ENCODE assay signal across 1 cellular context in the genomic region with DNA sequence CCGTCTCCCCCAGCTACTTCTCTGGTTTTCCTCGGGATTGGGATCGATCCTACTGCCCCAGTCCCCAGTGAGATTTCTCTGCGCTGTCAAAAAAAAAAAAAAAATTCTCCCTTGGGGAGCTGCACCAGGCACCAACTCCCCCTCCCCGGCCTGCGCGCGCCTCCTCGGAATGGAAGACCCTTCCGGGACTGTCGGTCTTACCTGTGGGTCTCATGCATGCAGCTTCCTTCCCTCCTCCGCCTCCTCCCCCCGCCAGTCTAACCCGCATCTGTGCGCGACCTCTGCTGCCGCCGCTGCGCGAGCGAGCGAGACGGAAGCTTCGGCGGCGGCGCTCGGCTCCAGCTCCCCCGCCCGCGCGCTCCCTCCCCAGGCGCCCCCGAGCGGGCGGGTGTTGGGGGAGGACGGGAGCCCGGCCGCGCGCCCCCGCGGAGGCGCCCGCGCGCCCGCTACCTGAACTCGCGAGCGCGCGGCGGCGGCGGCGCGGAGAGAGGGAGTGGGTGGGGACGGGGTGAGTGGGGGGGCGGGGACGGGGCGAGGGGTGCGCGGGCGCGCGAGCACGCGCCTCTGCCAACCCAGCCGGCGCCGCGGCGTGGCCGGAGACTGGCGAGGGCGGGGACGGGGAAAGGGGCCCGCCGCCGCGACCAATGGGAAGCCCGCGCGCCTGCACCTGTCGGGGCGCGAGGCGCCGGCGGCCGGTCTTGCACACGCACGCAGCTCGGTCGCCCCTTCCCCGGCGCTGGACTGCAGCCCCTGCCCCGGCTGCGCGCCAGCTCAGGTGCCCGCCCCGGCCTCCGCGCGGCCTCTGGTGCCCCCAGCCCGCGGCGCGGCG.
TF ChIP-seq lines count a peak whose summit lies in the region.

A gene with protein sequence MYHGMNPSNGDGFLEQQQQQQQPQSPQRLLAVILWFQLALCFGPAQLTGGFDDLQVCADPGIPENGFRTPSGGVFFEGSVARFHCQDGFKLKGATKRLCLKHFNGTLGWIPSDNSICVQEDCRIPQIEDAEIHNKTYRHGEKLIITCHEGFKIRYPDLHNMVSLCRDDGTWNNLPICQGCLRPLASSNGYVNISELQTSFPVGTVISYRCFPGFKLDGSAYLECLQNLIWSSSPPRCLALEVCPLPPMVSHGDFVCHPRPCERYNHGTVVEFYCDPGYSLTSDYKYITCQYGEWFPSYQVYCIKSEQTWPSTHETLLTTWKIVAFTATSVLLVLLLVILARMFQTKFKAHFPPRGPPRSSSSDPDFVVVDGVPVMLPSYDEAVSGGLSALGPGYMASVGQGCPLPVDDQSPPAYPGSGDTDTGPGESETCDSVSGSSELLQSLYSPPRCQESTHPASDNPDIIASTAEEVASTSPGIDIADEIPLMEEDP (minus strand): TSS at position 321 of the 829 bp plus-strand sequence. CDS start 751 bp downstream, outside the sequence.

TF ChIP-seq in K562, 482 proteins besides CTCF, POLR2A, EP300 and RAD21 (continued from another document):
- TF ChIP-seq, protein P1, sequence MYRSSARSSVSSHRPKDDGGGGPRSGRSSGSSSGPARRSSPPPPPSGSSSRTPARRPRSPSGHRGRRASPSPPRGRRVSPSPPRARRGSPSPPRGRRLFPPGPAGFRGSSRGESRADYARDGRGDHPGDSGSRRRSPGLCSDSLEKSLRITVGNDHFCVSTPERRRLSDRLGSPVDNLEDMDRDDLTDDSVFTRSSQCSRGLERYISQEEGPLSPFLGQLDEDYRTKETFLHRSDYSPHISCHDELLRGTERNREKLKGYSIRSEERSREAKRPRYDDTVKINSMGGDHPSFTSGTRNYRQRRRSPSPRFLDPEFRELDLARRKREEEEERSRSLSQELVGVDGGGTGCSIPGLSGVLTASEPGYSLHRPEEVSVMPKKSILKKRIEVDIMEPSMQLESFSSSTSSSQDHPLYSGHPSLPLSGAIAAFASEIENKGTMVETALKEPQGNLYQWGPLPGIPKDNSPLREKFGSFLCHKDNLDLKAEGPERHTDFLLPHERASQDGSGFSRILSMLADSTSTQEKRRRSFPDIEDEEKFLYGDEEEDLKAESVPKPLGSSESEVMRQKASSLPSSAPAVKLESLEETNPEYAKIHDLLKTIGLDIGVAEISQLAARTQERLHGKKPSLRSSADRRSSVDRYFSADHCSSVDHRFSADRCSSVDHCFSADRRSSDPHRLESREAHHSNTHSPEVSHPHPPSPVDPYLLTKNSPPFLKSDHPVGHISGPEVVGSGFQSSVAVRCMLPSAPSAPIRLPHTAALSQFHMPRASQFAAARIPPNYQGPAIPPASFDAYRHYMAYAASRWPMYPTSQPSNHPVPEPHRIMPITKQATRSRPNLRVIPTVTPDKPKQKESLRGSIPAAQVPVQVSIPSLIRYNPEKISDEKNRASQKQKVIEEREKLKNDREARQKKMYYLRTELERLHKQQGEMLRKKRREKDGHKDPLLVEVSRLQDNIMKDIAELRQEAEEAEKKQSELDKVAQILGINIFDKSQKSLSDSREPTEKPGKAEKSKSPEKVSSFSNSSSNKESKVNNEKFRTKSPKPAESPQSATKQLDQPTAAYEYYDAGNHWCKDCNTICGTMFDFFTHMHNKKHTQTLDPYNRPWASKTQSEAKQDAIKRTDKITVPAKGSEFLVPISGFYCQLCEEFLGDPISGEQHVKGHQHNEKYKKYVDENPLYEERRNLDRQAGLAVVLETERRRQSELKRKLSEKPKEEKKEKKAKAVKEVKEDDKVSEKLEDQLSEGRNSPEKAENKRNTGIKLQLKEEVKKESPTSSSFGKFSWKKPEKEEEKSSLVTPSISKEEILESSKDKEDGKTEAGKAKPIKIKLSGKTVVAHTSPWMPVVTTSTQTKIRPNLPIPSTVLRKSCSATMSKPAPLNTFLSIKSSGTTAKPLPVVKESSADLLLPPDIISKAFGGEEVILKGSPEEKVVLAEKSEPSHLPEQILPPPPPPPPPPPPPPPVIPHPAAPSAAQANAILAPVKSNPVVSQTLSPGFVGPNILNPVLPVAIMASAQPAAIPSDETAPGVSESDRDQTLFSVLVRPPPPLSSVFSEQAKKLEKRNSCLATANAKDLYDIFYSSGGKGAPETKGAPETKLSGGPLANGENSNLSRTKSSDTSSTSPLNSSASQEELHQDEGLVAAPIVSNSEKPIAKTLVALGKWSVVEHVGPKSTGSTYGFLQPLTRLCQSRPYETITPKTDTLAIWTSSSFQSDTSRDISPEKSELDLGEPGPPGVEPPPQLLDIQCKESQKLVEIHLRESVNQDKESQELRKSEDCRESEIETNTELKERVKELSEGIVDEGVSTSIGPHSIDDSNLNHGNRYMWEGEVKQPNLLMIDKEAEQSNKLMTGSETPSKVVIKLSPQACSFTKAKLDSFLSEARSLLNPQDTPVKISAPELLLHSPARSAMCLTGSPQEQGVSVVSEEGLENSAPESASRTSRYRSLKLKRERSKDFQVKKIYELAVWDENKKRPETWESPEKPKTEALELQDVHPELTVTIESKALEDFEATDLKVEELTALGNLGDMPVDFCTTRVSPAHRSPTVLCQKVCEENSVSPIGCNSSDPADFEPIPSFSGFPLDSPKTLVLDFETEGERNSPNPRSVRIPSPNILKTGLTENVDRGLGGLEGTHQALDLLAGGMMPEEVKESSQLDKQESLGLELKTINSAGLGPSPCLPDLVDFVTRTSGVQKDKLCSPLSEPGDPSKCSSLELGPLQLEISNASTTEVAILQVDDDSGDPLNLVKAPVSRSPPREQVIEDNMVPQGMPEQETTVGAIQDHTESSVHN (IDR thresholded peaks at IDR 0.05; ENCODE audit: borderline replicate concordance in 1 of 2, low read depth in 1 of 2): no peak
- TF ChIP-seq, protein P2, sequence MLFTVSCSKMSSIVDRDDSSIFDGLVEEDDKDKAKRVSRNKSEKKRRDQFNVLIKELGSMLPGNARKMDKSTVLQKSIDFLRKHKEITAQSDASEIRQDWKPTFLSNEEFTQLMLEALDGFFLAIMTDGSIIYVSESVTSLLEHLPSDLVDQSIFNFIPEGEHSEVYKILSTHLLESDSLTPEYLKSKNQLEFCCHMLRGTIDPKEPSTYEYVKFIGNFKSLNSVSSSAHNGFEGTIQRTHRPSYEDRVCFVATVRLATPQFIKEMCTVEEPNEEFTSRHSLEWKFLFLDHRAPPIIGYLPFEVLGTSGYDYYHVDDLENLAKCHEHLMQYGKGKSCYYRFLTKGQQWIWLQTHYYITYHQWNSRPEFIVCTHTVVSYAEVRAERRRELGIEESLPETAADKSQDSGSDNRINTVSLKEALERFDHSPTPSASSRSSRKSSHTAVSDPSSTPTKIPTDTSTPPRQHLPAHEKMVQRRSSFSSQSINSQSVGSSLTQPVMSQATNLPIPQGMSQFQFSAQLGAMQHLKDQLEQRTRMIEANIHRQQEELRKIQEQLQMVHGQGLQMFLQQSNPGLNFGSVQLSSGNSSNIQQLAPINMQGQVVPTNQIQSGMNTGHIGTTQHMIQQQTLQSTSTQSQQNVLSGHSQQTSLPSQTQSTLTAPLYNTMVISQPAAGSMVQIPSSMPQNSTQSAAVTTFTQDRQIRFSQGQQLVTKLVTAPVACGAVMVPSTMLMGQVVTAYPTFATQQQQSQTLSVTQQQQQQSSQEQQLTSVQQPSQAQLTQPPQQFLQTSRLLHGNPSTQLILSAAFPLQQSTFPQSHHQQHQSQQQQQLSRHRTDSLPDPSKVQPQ (CRISPR knock-in tag; IDR thresholded peaks at IDR 0.05; ENCODE audit: borderline replicate concordance): no peak
- TF ChIP-seq E2F3 (CRISPR knock-in tag; IDR thresholded peaks at IDR 0.05) (no peak), ZNF57 (CRISPR knock-in tag; IDR thresholded peaks at IDR 0.05) (no peak), FOXK2 (conservative IDR thresholded peaks at IDR 0.05 in 1 of 2, IDR thresholded peaks at IDR 0.05 in 1 of 2; ENCODE audit: low read depth in 2 of 2) (no peak), SNRNP70 (optimal IDR thresholded peaks at IDR 0.05; ENCODE audit: low read depth, low read length) (no peak), HNRNPH1 (optimal IDR thresholded peaks at IDR 0.05; ENCODE audit: low read depth, low read length) (no peak), ZNF140 (CRISPR knock-in tag; IDR thresholded peaks at IDR 0.05) (no peak), GTF2E2 (tag; IDR thresholded peaks at IDR 0.05) (no peak), CREB1 (IDR thresholded peaks at IDR 0.05) (0 out of 2 replicates have a peak, but pooled peaks have one; percentile 20), CREB1 (CRISPR knock-in tag; IDR thresholded peaks at IDR 0.05) (no peak), DIDO1 (tag; IDR thresholded peaks at IDR 0.05; ENCODE audit: low read depth) (no peak), CXXC5 (CRISPR knock-in tag; IDR thresholded peaks at IDR 0.05) (peak; percentile 63), TBP (optimal IDR thresholded peaks at IDR 0.05; ENCODE audit: low read depth, low read length) (no peak), CTBP1 (IDR thresholded peaks at IDR 0.05; ENCODE audit: borderline replicate concordance) (peak; percentile 56), NFE2 (IDR thresholded peaks at IDR 0.05; ENCODE audit: low read depth) (no peak), SREBF1 (IDR thresholded peaks at IDR 0.05; ENCODE audit: borderline replicate concordance, low read depth, low read length) (no peak), FOXJ2 (tag; IDR thresholded peaks at IDR 0.05) (no peak), TOE1 (IDR thresholded peaks at IDR 0.05; ENCODE audit: borderline replicate concordance) (no peak), TOE1 (CRISPR knock-in tag; IDR thresholded peaks at IDR 0.05; ENCODE audit: borderline replicate concordance, low read depth) (no peak), BMI1 (IDR thresholded peaks at IDR 0.05; ENCODE audit: low read length) (no peak), MAZ (CRISPR knock-in tag; conservative IDR thresholded peaks at IDR 0.05 in 1 of 2, IDR thresholded peaks at IDR 0.05 in 1 of 2) (peak; percentile 29 to 60; a peak in 2 of 4 replicates), MED1 (CRISPR knock-in tag; IDR thresholded peaks at IDR 0.05; ENCODE audit: borderline replicate concordance) (no peak), HOXB6 (CRISPR knock-in tag; IDR thresholded peaks at IDR 0.05; ENCODE audit: borderline replicate concordance) (no peak), NFXL1 (CRISPR knock-in tag; IDR thresholded peaks at IDR 0.05) (no peak), CBFA2T2 (conservative IDR thresholded peaks at IDR 0.05) (no peak), ZNF780A (CRISPR knock-in tag; IDR thresholded peaks at IDR 0.05) (no peak)
- TF ChIP-seq, protein P3, sequence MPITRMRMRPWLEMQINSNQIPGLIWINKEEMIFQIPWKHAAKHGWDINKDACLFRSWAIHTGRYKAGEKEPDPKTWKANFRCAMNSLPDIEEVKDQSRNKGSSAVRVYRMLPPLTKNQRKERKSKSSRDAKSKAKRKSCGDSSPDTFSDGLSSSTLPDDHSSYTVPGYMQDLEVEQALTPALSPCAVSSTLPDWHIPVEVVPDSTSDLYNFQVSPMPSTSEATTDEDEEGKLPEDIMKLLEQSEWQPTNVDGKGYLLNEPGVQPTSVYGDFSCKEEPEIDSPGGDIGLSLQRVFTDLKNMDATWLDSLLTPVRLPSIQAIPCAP (CRISPR knock-in tag; IDR thresholded peaks at IDR 0.05; ENCODE audit: borderline replicate concordance): no peak
- TF ChIP-seq, protein P4, sequence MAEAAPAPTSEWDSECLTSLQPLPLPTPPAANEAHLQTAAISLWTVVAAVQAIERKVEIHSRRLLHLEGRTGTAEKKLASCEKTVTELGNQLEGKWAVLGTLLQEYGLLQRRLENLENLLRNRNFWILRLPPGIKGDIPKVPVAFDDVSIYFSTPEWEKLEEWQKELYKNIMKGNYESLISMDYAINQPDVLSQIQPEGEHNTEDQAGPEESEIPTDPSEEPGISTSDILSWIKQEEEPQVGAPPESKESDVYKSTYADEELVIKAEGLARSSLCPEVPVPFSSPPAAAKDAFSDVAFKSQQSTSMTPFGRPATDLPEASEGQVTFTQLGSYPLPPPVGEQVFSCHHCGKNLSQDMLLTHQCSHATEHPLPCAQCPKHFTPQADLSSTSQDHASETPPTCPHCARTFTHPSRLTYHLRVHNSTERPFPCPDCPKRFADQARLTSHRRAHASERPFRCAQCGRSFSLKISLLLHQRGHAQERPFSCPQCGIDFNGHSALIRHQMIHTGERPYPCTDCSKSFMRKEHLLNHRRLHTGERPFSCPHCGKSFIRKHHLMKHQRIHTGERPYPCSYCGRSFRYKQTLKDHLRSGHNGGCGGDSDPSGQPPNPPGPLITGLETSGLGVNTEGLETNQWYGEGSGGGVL (CRISPR knock-in tag; IDR thresholded peaks at IDR 0.05): no peak
- TF ChIP-seq, protein P5, sequence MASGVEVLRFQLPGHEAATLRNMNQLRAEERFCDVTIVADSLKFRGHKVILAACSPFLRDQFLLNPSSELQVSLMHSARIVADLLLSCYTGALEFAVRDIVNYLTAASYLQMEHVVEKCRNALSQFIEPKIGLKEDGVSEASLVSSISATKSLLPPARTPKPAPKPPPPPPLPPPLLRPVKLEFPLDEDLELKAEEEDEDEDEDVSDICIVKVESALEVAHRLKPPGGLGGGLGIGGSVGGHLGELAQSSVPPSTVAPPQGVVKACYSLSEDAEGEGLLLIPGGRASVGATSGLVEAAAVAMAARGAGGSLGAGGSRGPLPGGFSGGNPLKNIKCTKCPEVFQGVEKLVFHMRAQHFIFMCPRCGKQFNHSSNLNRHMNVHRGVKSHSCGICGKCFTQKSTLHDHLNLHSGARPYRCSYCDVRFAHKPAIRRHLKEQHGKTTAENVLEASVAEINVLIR (CRISPR knock-in tag; IDR thresholded peaks at IDR 0.05): no peak
